19 cellular contexts compared by ENCODE assay signal in the genomic region with DNA sequence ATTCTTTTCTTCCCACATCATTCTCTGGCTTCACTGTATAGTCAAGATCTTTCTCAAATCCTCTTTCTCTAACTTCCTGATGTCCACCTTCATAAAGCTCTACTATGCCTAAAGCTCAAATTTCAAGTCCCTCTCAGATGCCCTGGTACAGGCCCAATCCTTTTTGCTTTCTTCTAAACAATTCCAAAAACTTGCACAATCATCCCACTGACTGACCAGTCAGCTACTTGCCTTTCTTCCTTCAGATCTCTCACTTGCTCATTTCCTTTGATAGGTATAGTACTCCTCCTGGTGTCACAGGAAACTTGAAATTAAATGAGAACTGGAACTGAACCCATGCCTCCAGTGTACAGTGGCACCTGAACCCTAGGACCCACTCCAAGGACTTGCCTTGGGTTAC. TPM values are rescaled to one million over a fixed set of nuclear protein-coding genes. Genes with fewer than 3 reads are reported as not detected.
"Had no signal": no experiment of that assay in that cellular context is flagged by ENCODE, and none has a peak within 500 bp of the region (broad histone marks: within the 10 kb centered on the region; RNA-seq: fewer than 3 reads in every experiment).

No MANE protein-coding gene starts in this region.

- H3K79me2 ChIP-seq: parathyroid adenoma had no signal

- H3K27me3 ChIP-seq: foreskin keratinocyte, upper lobe of left lung had no signal

- ATAC-seq: activated T-cell treated with anti-CD3 and anti-CD28 coated beads, Interleukin-2, amount 50 U/mL, for 4 hours; foreskin keratinocyte; left cardiac atrium; SK-N-SH treated with all-trans-retinoic acid at 6 μM for 48 hours had no signal

- H3K27ac ChIP-seq: foreskin keratinocyte, parathyroid adenoma, upper lobe of left lung had no signal

- H3K4me1 ChIP-seq: foreskin keratinocyte, parathyroid adenoma, upper lobe of left lung had no signal

- H3K9ac ChIP-seq: parathyroid adenoma had no signal

- H2AFZ ChIP-seq: parathyroid adenoma had no signal

- DNase-seq: activated CD4-positive, alpha-beta T cell treated with anti-CD3 and anti-CD28 coated beads for 1 hour; activated naive CD4-positive, alpha-beta T cell; activated T-cell treated with anti-CD3 and anti-CD28 coated beads, Interleukin-2, amount 50 U/mL, for 4 hours; cerebellar nuclear complex; dermis blood vessel endothelial cell; foreskin keratinocyte; immature natural killer cell; left cardiac atrium; naive B cell; stimulated activated CD4-positive, alpha-beta T cell treated with anti-CD3 and anti-CD28 coated beads, Interleukin-15, amount 100 ng/mL, for 24 hours; stimulated activated CD4-positive, alpha-beta T cell treated with anti-CD3 and anti-CD28 coated beads, Interleukin-4, amount 100 ng/mL, for 24 hours; T-helper 9 cell; upper lobe of left lung had no signal

- H3K4me3 ChIP-seq: lung, upper lobe of left lung had no signal

- H3K9me3 ChIP-seq: upper lobe of left lung had no signal

RNA-seq across cellular contexts. Expression of gene WNT8B, which starts 38.6 kb away (rescaled TPM):
- total RNA-seq: dermis blood vessel endothelial cell, epithelial cell of proximal tubule, foreskin keratinocyte, left cardiac atrium, skeletal muscle tissue, temporal lobe had no signal
- polyA plus RNA-seq: foreskin keratinocyte, immature natural killer cell had no signal
